ENCODE assay signal across 8 cellular contexts in genomic region chr12:31326689-31327659, GRCh38. TPM values are rescaled to one million over a fixed set of nuclear protein-coding genes. Genes with fewer than 3 reads are reported as not detected.
DNase-seq lines count a peak whose midpoint lies in the region; ATAC-seq and TF ChIP-seq lines count a peak whose summit lies in the region.

No MANE protein-coding gene starts in this region.

- POLR2A ChIA-PET in OCI-LY7 (lab: Charles Lee), result interaction anchor here (0.7 to 1.6 kb wide), 8 partner anchors 10 to 1300 kb away, joined by 3 to 9 read pairs (median 4); no protein-coding TSS in a partner anchor

- no peak for ATAC-seq in HG03469 (IDR thresholded peaks at IDR 0.05; ENCODE audit: unreplicated experiment)
- ATAC-seq in HG03457 (IDR thresholded peaks at IDR 0.05; ENCODE audit: unreplicated experiment), result no peak

- BruUV-seq in OCI-LY7 (replicated peaks; lab: Mats Ljungman, UMichigan), result no TSS peak

- 57% methylated on average over 20 of the region's 20 CpGs for WGBS in esophagus muscularis mucosa

- H3K9me2 ChIP-seq in OCI-LY7 (ENCODE audit: insufficient read depth, low read length), result no peaks in the 10 kb centered on the region

- CTCF ChIA-PET in OCI-LY7 (lab: Charles Lee; ENCODE audit: unreplicated experiment), result interaction anchor here (0.9 kb wide), 1 partner anchor 36 kb away, joined by 4 read pairs; no protein-coding TSS in a partner anchor

- peak overlapping the region; percentile 99 for H3K27ac Mint-ChIP-seq in progenitor cell of endocrine pancreas

- H3K4me1 ChIP-seq in OCI-LY7 (ENCODE audit: insufficient read depth, low read length, poor library complexity, severe bottlenecking) (peaks cover 22% of the 10 kb centered on the region), esophagus muscularis mucosa (peaks cover 5 to 23% (median 18%) of the 10 kb centered on the region in 4 donors)

- H3K36me3 Mint-ChIP-seq in progenitor cell of endocrine pancreas (ENCODE audit: insufficient read depth), result peaks cover 3% of the 10 kb centered on the region

- H3K27me3 Mint-ChIP-seq in progenitor cell of endocrine pancreas, result no peaks in the 10 kb centered on the region

- DNase-seq in GM03348 (ENCODE audit: low spot score) (peak; percentile 11), OCI-LY7 (ENCODE audit: low spot score) (no peak), esophagus muscularis mucosa (ENCODE audit: extremely low spot score) (no peak), progenitor cell of endocrine pancreas (ENCODE audit: low spot score, unreplicated experiment) (no peak), NCI-H226 (no peak)
- no peak for DNase-seq in activated CD4-positive, CD25-positive, alpha-beta regulatory T cell (lab: John Stamatoyannopoulos, UW)

- no peaks in the 10 kb centered on the region for H3K9me3 Mint-ChIP-seq in progenitor cell of endocrine pancreas (ENCODE audit: low read depth)

- peak overlapping the region; percentile 74; the same call in 1 of the 2 replicates for H2AFZ ChIP-seq in OCI-LY7 (ENCODE audit: low read length)

- TF ChIP-seq CTCF in OCI-LY7 (conservative IDR thresholded peaks at IDR 0.05; ENCODE audit: low read length) (no peak), esophagus muscularis mucosa (IDR thresholded peaks at IDR 0.05) (no peak), progenitor cell of endocrine pancreas (IDR thresholded peaks at IDR 0.05; ENCODE audit: unreplicated experiment) (no peak)

- intact Hi-C loops in OCI-LY7 (cut with micrococcal nuclease; ENCODE audit: unreplicated experiment) (loop anchor here (2.0 to 10.0 kb wide), 3 partner anchors 36 to 948 kb away; no protein-coding TSS in a partner anchor), esophagus muscularis mucosa (cut with DNase I) (no loop called here)

- H3K27ac ChIP-seq in OCI-LY7 (ENCODE audit: low read depth, low read length, poor library complexity, severe bottlenecking), result no peak overlapping the region
- H3K27ac ChIP-seq in esophagus muscularis mucosa (replicated peaks in 1 of 4), result peak overlapping the region; percentile 89 to 95 (median 92)

- H3K4me3 ChIP-seq in OCI-LY7 (ENCODE audit: low read depth, low read length, poor library complexity, severe bottlenecking), result peak overlapping the region; percentile 86
- peak overlapping the region; percentile 75 to 88 (median 85) for H3K4me3 ChIP-seq in esophagus muscularis mucosa

- H3K79me2 ChIP-seq in OCI-LY7 (ENCODE audit: insufficient read depth, low read depth, low read length), result peaks cover 39% of the 10 kb centered on the region

- no peaks in the 10 kb centered on the region for H3K27me3 ChIP-seq in esophagus muscularis mucosa

- no peaks in the 10 kb centered on the region for H3K9me3 ChIP-seq in OCI-LY7 (ENCODE audit: low read length)
- H3K9me3 ChIP-seq in esophagus muscularis mucosa, result no peaks in the 10 kb centered on the region

- peaks cover 17% of the 10 kb centered on the region for H4K20me1 ChIP-seq in OCI-LY7 (ENCODE audit: insufficient read depth, low read length)

- H3K4me1 Mint-ChIP-seq in progenitor cell of endocrine pancreas (ENCODE audit: low read depth), result peaks cover 20% of the 10 kb centered on the region

- H3K36me3 ChIP-seq in OCI-LY7 (ENCODE audit: insufficient read depth, low read length) (no peaks in the 10 kb centered on the region), esophagus muscularis mucosa (no peaks in the 10 kb centered on the region)

- no peak for TF ChIP-seq POLR2A in esophagus muscularis mucosa (IDR thresholded peaks at IDR 0.05; ENCODE audit: low read depth)

- peak overlapping the region; percentile 99 for H3K4me3 Mint-ChIP-seq in progenitor cell of endocrine pancreas (ENCODE audit: low read depth)

- peak overlapping the region; percentile 63 for H3K4me2 ChIP-seq in OCI-LY7 (ENCODE audit: low read length)

- TF ChIP-seq EP300 in esophagus muscularis mucosa (IDR thresholded peaks at IDR 0.05), result no peak

RNA-seq across cellular contexts. Expression of gene SINHCAF, which starts 1.0 kb away (rescaled TPM):
- 51.0 and 54.0 TPM in 2 replicates for total RNA-seq in OCI-LY7 (2014; rRNA removed; shearing (Covaris generic))
- 86.2 and 94.1 TPM in 2 replicates for total RNA-seq in OCI-LY7 (2022)
- total RNA-seq in esophagus muscularis mucosa, result 10 to 100 TPM; 19.2 to 41.3 (median 25.7) TPM
- total RNA-seq in progenitor cell of endocrine pancreas, result 391 and 408 TPM in 2 replicates
